ENCODE assay signal across 10 cellular contexts in genomic region chr2:45675130-45675812, GRCh38. TPM values are rescaled to one million over a fixed set of nuclear protein-coding genes. Genes with fewer than 3 reads are reported as not detected.
DNase-seq lines count a peak whose midpoint lies in the region; ATAC-seq and TF ChIP-seq lines count a peak whose summit lies in the region.
"Had no signal": no experiment of that assay in that cellular context is flagged by ENCODE, and none has a peak within 500 bp of the region (broad histone marks: within the 10 kb centered on the region; RNA-seq: fewer than 3 reads in every experiment).

No MANE protein-coding gene starts in this region.

- no peak for TF ChIP-seq POLR2A in transverse colon (IDR thresholded peaks at IDR 0.05)

- no peak for TF ChIP-seq CTCF in transverse colon (IDR thresholded peaks at IDR 0.05)

- no peaks in the 10 kb centered on the region for H3K27me3 ChIP-seq in transverse colon

- H3K36me3 ChIP-seq in transverse colon, result no peaks in the 10 kb centered on the region

- no peak overlapping the region for H3K4me3 ChIP-seq in transverse colon

- ATAC-seq in left lobe of liver (peak; percentile 22), HG02759 (IDR thresholded peaks at IDR 0.05; ENCODE audit: unreplicated experiment) (no peak), HG03432 (IDR thresholded peaks at IDR 0.05; ENCODE audit: unreplicated experiment) (no peak)

- no peak for TF ChIP-seq EP300 in transverse colon (IDR thresholded peaks at IDR 0.05; ENCODE audit: low read depth)

- intact Hi-C loops in transverse colon (cut with DNase I; ENCODE audit: low total_unique reads), result no loop called here

- peak overlapping the region; percentile 62 to 77 (median 72) for H3K27ac ChIP-seq in transverse colon
- H3K27ac ChIP-seq: 22Rv1 had no signal

- H3K9me3 ChIP-seq in transverse colon, result no peaks in the 10 kb centered on the region

- in situ Hi-C loops in T47D (cut with HindIII; ENCODE audit: low pct_unique_long_range_greater_than_20kb, low sequenced_read_pairs), result no loop called here
- in situ Hi-C loops in transverse colon (cut with MboI; ENCODE audit: low pct_ligation_motif_present in 1 of 4, low pct_unique_long_range_greater_than_20kb in 1 of 4, low sequenced_read_pairs in 3 of 4), result no loop called here

- DNase-seq in NCI-H1417 (lab: John Stamatoyannopoulos, UW) (peak; percentile 45 to 92 (median 68)), NCI-H1417 treated with DMSO at 0.1 percent for 48 hours (lab: John Stamatoyannopoulos, UW) (no peak), T47D (ENCODE audit: low read depth in 1 of 2, low spot score in 1 of 2) (peak; percentile 22 to 77), left lobe of liver (ENCODE audit: low spot score) (no peak), transverse colon (peak; percentile 56), amygdala (lab: John Stamatoyannopoulos, UW) (no peak)
- DNase-seq: GOT3 had no signal

- peaks cover 19 to 38% (median 30%) of the 10 kb centered on the region in 4 donors for H3K4me1 ChIP-seq in transverse colon

- WGBS in transverse colon (ENCODE audit: low coverage in 1 of 2), 2 donors, result 40 to 69% methylated on average over 3 to 8 of the region's 8 CpGs

RNA-seq across cellular contexts. Expression of gene PRKCE, which starts 23.8 kb away (rescaled TPM):
- 8.4 TPM for total RNA-seq in left lobe of liver
- 10 to 100 TPM in 3 of 4 donors, 1 to 10 TPM in 1; 8.6 to 20.6 (median 11.3) TPM for total RNA-seq in transverse colon

Comparison
In these comparisons a context has a peak if more than half of its experiments do, and no peak if none do; other contexts are left out.
1. DNase-seq: peak in NCI-H1417 (3 of 3), T47D (2 of 2) and transverse colon (single experiment); none in NCI-H1417 treated with DMSO at 0.1 percent for 48 hours (single experiment), left lobe of liver (single experiment) and amygdala (0 of 56).